27 cellular contexts compared by ENCODE assay signal in genomic region chr5:112849912-112850311, GRCh38.
"Had no signal": no experiment of that assay in that cellular context is flagged by ENCODE, and none has a peak within 500 bp of the region (broad histone marks: within the 10 kb centered on the region; RNA-seq: fewer than 3 reads in every experiment).

No MANE protein-coding gene starts in this region.

- ATAC-seq: stimulated activated effector memory CD8-positive, alpha-beta T cell treated with anti-CD3 and anti-CD28 coated beads, Interleukin-12 subunit alpha, Interleukin-12 subunit beta, amount 100 ng/mL, for 72 hours; stimulated activated memory B cell treated with anti-CD40 and anti-IgM and Interleukin-4, amounts not matched to agents 10 μg/mL and 1 μg/mL and 100 μg/mL, for 72 hours; stimulated activated naive B cell treated with anti-CD40 and anti-IgM and Interleukin-4, amounts not matched to agents 10 μg/mL and 1 μg/mL and 100 μg/mL, for 72 hours; stimulated activated naive CD8-positive, alpha-beta T cell treated with anti-CD3 and anti-CD28 coated beads, Interleukin-15, amount 100 ng/mL, for 72 hours; stimulated activated naive CD8-positive, alpha-beta T cell treated with anti-CD3 and anti-CD28 coated beads, Interleukin-15, Interleukin-2, amounts not matched to agents 100 U/mL and 50 U/mL, for 24 hours; upper lobe of right lung had no signal

- H3K27ac ChIP-seq: stomach, suprapubic skin, testis, thoracic aorta, thyroid gland, tibial artery, tibial nerve, transverse colon, upper lobe of left lung, upper lobe of right lung, uterus, vagina had no signal

- H3K4me3 ChIP-seq: stomach, suprapubic skin, testis, thoracic aorta, thyroid gland, tibial artery, tibial nerve, transverse colon, upper lobe of left lung, upper lobe of right lung, uterus, vagina had no signal

- H3K4me1 ChIP-seq: testis, thyroid gland, uterus, vagina had no signal

- DNase-seq: stimulated activated CD4-positive, alpha-beta T cell treated with anti-CD3 and anti-CD28 coated beads, Interleukin-2, amount 100 ng/mL, for 48 hours; stimulated activated CD4-positive, alpha-beta T cell treated with anti-CD3 and anti-CD28 coated beads, Interleukin-4, amount 100 ng/mL, for 1 hour; stimulated activated CD4-positive, alpha-beta T cell treated with anti-CD3 and anti-CD28 coated beads, Interleukin-4, amount 100 ng/mL, for 24 hours; stimulated activated CD4-positive, alpha-beta T cell treated with anti-CD3 and anti-CD28 coated beads, Interleukin-4, amount 100 ng/mL, for 4 hours; stimulated activated CD8-positive, alpha-beta memory T cell treated with anti-CD3 and anti-CD28 coated beads, Interleukin-4, amount 100 ng/mL, for 48 hours; stimulated activated naive B cell treated with anti-CD40 and anti-IgM and Interleukin-4, amounts not matched to agents 10 μg/mL and 1 μg/mL and 100 μg/mL, for 72 hours; stimulated activated naive CD4-positive, alpha-beta T cell; stimulated activated naive CD4-positive, alpha-beta T cell treated with Interleukin-2 at 50 U/mL for 16 hours; stimulated activated naive CD8-positive, alpha-beta T cell treated with anti-CD3 and anti-CD28 coated beads, Interleukin-15, amount 100 ng/mL, for 72 hours; stimulated activated naive CD8-positive, alpha-beta T cell treated with anti-CD3 and anti-CD28 coated beads, Interleukin-15, Interleukin-2, amounts not matched to agents 100 U/mL and 50 U/mL, for 24 hours; stomach; substantia nigra; testis; thyroid gland; tibial artery; transverse colon; trophoblast cell; upper lobe of left lung; upper lobe of right lung; uterus had no signal

- H3K27me3 ChIP-seq: stomach, testis, thyroid gland, tibial artery, tibial nerve, upper lobe of left lung, upper lobe of right lung, uterus, vagina had no signal

- H3K36me3 ChIP-seq: stomach, suprapubic skin, thoracic aorta, thyroid gland, tibial artery, tibial nerve, transverse colon, upper lobe of left lung, upper lobe of right lung, uterus, vagina had no signal

- FAIRE-seq: urothelium cell line had no signal

- H3K9me3 ChIP-seq: stomach, suprapubic skin, testis, thoracic aorta, thyroid gland, tibial nerve, transverse colon, upper lobe of left lung, upper lobe of right lung, uterus, vagina had no signal
